Comparison of ENCODE assay signal across 17 cellular contexts in genomic region chr17:13582776-13583414, GRCh38. TPM values are rescaled to one million over a fixed set of nuclear protein-coding genes. Genes with fewer than 3 reads are reported as not detected.
DNase-seq lines count a peak whose midpoint lies in the region; TF ChIP-seq lines count a peak whose summit lies in the region.
"Had no signal": no experiment of that assay in that cellular context is flagged by ENCODE, and none has a peak within 500 bp of the region (broad histone marks: within the 10 kb centered on the region; RNA-seq: fewer than 3 reads in every experiment).

No MANE protein-coding gene starts in this region.

- H3K4me1 Mint-ChIP-seq in HFFc6 (ENCODE audit: low read depth) (peaks cover 51% of the 10 kb centered on the region), mesothelial cell of epicardium (peaks cover 47% of the 10 kb centered on the region)
- H3K4me1 Mint-ChIP-seq: activated naive CD4-positive, alpha-beta T cell treated with anti-CD3 and anti-CD28 coated beads, Interleukin-2, amount 50 U/mL, for 24 hours; stimulated activated memory B cell treated with anti-CD40 and anti-IgM and Interleukin-4, amounts not matched to agents 10 μg/mL and 1 μg/mL and 100 μg/mL, for 72 hours had no signal

- peak overlapping the region; percentile 80 for H3K27ac Mint-ChIP-seq in HFFc6
- H3K27ac Mint-ChIP-seq in mesothelial cell of epicardium: peak overlapping the region; percentile 78
- H3K27ac Mint-ChIP-seq: activated naive CD4-positive, alpha-beta T cell treated with anti-CD3 and anti-CD28 coated beads, Interleukin-2, amount 50 U/mL, for 24 hours; CD4-positive, alpha-beta T cell; natural killer cell treated with Interleukin-12 subunit alpha and Interleukin-12 subunit beta and Interleukin-15 and Interleukin-18, amount 100 ng/mL, for 72 hours; stimulated activated memory B cell treated with anti-CD40 and anti-IgM and Interleukin-4, amounts not matched to agents 10 μg/mL and 1 μg/mL and 100 μg/mL, for 72 hours had no signal

- CTCF ChIA-PET in HEK293T (lab: Yijun Ruan, JAX): no interaction called here

- no peaks in the 10 kb centered on the region for H3K9me3 ChIP-seq in SJSA1 (replicated peaks)
- H3K9me3 ChIP-seq in effector memory CD4-positive, alpha-beta T cell (ENCODE audit: control insufficient read depth, low read length): no peaks in the 10 kb centered on the region

- no peaks in the 10 kb centered on the region for H3K36me3 ChIP-seq in SJSA1
- no peaks in the 10 kb centered on the region for H3K36me3 ChIP-seq in effector memory CD4-positive, alpha-beta T cell (ENCODE audit: control insufficient read depth, insufficient read depth, low read length)

- peaks cover 29% of the 10 kb centered on the region for H3K36me3 Mint-ChIP-seq in HFFc6 (ENCODE audit: low read depth)
- peaks cover 2% of the 10 kb centered on the region for H3K36me3 Mint-ChIP-seq in mesothelial cell of epicardium
- H3K36me3 Mint-ChIP-seq: activated naive CD4-positive, alpha-beta T cell treated with anti-CD3 and anti-CD28 coated beads, Interleukin-2, amount 50 U/mL, for 24 hours; natural killer cell treated with Interleukin-12 subunit alpha and Interleukin-12 subunit beta and Interleukin-15 and Interleukin-18, amount 100 ng/mL, for 72 hours; stimulated activated memory B cell treated with anti-CD40 and anti-IgM and Interleukin-4, amounts not matched to agents 10 μg/mL and 1 μg/mL and 100 μg/mL, for 72 hours had no signal

- no peaks in the 10 kb centered on the region for H3K27me3 ChIP-seq in SJSA1 (replicated peaks)
- no peaks in the 10 kb centered on the region for H3K27me3 ChIP-seq in effector memory CD4-positive, alpha-beta T cell (replicated peaks; ENCODE audit: control insufficient read depth, insufficient read depth, low read length, poor library complexity, severe bottlenecking)

- TF ChIP-seq CTCF in HFFc6 (IDR thresholded peaks at IDR 0.05) (no peak), mesothelial cell of epicardium (IDR thresholded peaks at IDR 0.05; ENCODE audit: unreplicated experiment) (no peak)

- H3K4me3 Mint-ChIP-seq in HFFc6: peak overlapping the region; percentile 64
- H3K4me3 Mint-ChIP-seq in mesothelial cell of epicardium: peak overlapping the region; percentile 11
- H3K4me3 Mint-ChIP-seq: activated naive CD4-positive, alpha-beta T cell treated with anti-CD3 and anti-CD28 coated beads, Interleukin-2, amount 50 U/mL, for 24 hours; CD4-positive, alpha-beta T cell; natural killer cell treated with Interleukin-12 subunit alpha and Interleukin-12 subunit beta and Interleukin-15 and Interleukin-18, amount 100 ng/mL, for 72 hours; stimulated activated memory B cell treated with anti-CD40 and anti-IgM and Interleukin-4, amounts not matched to agents 10 μg/mL and 1 μg/mL and 100 μg/mL, for 72 hours had no signal

- H3K4me3 ChIP-seq in SJSA1: peak overlapping the region; percentile 27
- no peak overlapping the region for H3K4me3 ChIP-seq in effector memory CD4-positive, alpha-beta T cell (ENCODE audit: insufficient read depth, low read depth, low read length, poor library complexity, severe bottlenecking)
- H3K4me3 ChIP-seq: SK-N-MC had no signal

- DNase-seq in AG08395 (ENCODE audit: low spot score): peak; percentile 41
- DNase-seq in HFFc6: peak; percentile 46
- peak in 1 of 2 experiments; percentile 65 for DNase-seq in SJSA1 (ENCODE audit: low read depth in 1 of 2, low spot score in 2 of 2)
- DNase-seq in mesothelial cell of epicardium (ENCODE audit: low spot score in 2 of 2, unreplicated experiment in 2 of 2): no peak
- DNase-seq in HEK293T (ENCODE audit: extremely low spot score): no peak
- DNase-seq in iPS-NIHi7 (ENCODE audit: extremely low spot score): no peak
- no peak for DNase-seq in effector memory CD4-positive, alpha-beta T cell
- no peak for DNase-seq in HUDEP-2 (lab: John Stamatoyannopoulos, UW; ENCODE audit: unreplicated experiment in 76 of 76)
- DNase-seq: activated CD4-positive, CD25-positive, alpha-beta regulatory T cell treated with anti-CD3 and anti-CD28 coated beads, Interleukin-2, amount 50 U/mL, for 72 hours; CD4-positive, alpha-beta T cell; effector CD8-positive, alpha-beta T cell; NCI-H1417 treated with DMSO at 0.1 percent for 48 hours; NCI-H69 had no signal

- no peaks in the 10 kb centered on the region for H3K9me3 Mint-ChIP-seq in HFFc6
- peaks cover 7% of the 10 kb centered on the region for H3K9me3 Mint-ChIP-seq in mesothelial cell of epicardium
- H3K9me3 Mint-ChIP-seq: activated naive CD4-positive, alpha-beta T cell treated with anti-CD3 and anti-CD28 coated beads, Interleukin-2, amount 50 U/mL, for 24 hours; CD4-positive, alpha-beta T cell; natural killer cell treated with Interleukin-12 subunit alpha and Interleukin-12 subunit beta and Interleukin-15 and Interleukin-18, amount 100 ng/mL, for 72 hours; stimulated activated memory B cell treated with anti-CD40 and anti-IgM and Interleukin-4, amounts not matched to agents 10 μg/mL and 1 μg/mL and 100 μg/mL, for 72 hours had no signal

- peaks cover 36% of the 10 kb centered on the region for H3K4me1 ChIP-seq in SJSA1 (replicated peaks)
- no peaks in the 10 kb centered on the region for H3K4me1 ChIP-seq in effector memory CD4-positive, alpha-beta T cell (ENCODE audit: control insufficient read depth, insufficient read depth, low read length, poor library complexity, severe bottlenecking)

- H3K27me3 Mint-ChIP-seq in HFFc6 (ENCODE audit: insufficient read depth): no peaks in the 10 kb centered on the region
- no peaks in the 10 kb centered on the region for H3K27me3 Mint-ChIP-seq in mesothelial cell of epicardium (ENCODE audit: low read depth)

- POLR2A ChIA-PET in HEK293T (lab: Yijun Ruan, JAX): no interaction called here

- H3K27ac ChIP-seq in SJSA1: peak overlapping the region; percentile 90
- no peak overlapping the region for H3K27ac ChIP-seq in effector memory CD4-positive, alpha-beta T cell (ENCODE audit: insufficient read depth, low read length, poor library complexity, severe bottlenecking)
- H3K27ac ChIP-seq: SK-N-MC had no signal

TF ChIP-seq in HEK293T, 16 proteins besides CTCF, POLR2A, EP300 and RAD21:
- TF ChIP-seq NFRKB (IDR thresholded peaks at IDR 0.05): no peak
- no peak for TF ChIP-seq PKNOX1 (IDR thresholded peaks at IDR 0.05)
- TF ChIP-seq BHLHE40 (IDR thresholded peaks at IDR 0.05; ENCODE audit: borderline replicate concordance): no peak
- no peak for TF ChIP-seq FOXA1 (IDR thresholded peaks at IDR 0.05)
- no peak for TF ChIP-seq L3MBTL2 (conservative IDR thresholded peaks at IDR 0.05)
- TF ChIP-seq HDGF (IDR thresholded peaks at IDR 0.05; ENCODE audit: borderline replicate concordance): no peak
- no peak for TF ChIP-seq SP1 (IDR thresholded peaks at IDR 0.05)
- no peak for TF ChIP-seq FOXM1 (IDR thresholded peaks at IDR 0.05; ENCODE audit: borderline replicate concordance)
- no peak for TF ChIP-seq ELF4 (IDR thresholded peaks at IDR 0.05)
- TF ChIP-seq FOXK2 (IDR thresholded peaks at IDR 0.05): no peak
- TF ChIP-seq ZNF384 (IDR thresholded peaks at IDR 0.05): no peak
- no peak for TF ChIP-seq TARDBP (IDR thresholded peaks at IDR 0.05)
- no peak for TF ChIP-seq SUZ12 (IDR thresholded peaks at IDR 0.05)

RNA-seq across cellular contexts. Expression of gene HS3ST3A1, which starts 18.8 kb away (rescaled TPM):
- total RNA-seq in HFFc6 (2021; fragmentation: NEBNext Ultra II Directional; extraction: Animal tissue kit (Norgen Biotek cat#: 25700)): 10 to 100 TPM; 29.4 to 45.8 (median 36.5) TPM
- 12.9 and 16.8 TPM in 2 replicates for total RNA-seq in SJSA1 (2014; rRNA removed; shearing (Covaris generic))
- total RNA-seq in mesothelial cell of epicardium: 8.8 to 10.2 TPM (median 10.2 TPM) in 3 replicates

Comparison
In these comparisons a context has a peak if more than half of its experiments do, and no peak if none do; other contexts are left out.
1. DNase-seq: peak in AG08395 (single experiment) and HFFc6 (single experiment); none in mesothelial cell of epicardium (0 of 2), HEK293T (single experiment), iPS-NIHi7 (single experiment), effector memory CD4-positive, alpha-beta T cell (0 of 3) and HUDEP-2 (0 of 76).